12 cellular contexts compared by ENCODE assay signal in genomic region chr2:99572380-99572779, GRCh38.
DNase-seq lines count a peak whose midpoint lies in the region; ATAC-seq and TF ChIP-seq lines count a peak whose summit lies in the region.
"Had no signal": no experiment of that assay in that cellular context is flagged by ENCODE, and none has a peak within 500 bp of the region (broad histone marks: within the 10 kb centered on the region; RNA-seq: fewer than 3 reads in every experiment).

No MANE protein-coding gene starts in this region.

- ATAC-seq in HG02884 (IDR thresholded peaks at IDR 0.05; ENCODE audit: unreplicated experiment) (no peak), GM18517 (IDR thresholded peaks at IDR 0.05; ENCODE audit: unreplicated experiment) (no peak)
- ATAC-seq in naive thymus-derived CD4-positive, alpha-beta T cell: no peak
- ATAC-seq: natural killer cell, T-helper 17 cell had no signal

- TF ChIP-seq POLR2A in prostate gland (IDR thresholded peaks at IDR 0.05): no peak

- no peaks in the 10 kb centered on the region for H3K9me3 Mint-ChIP-seq in endodermal cell
- H3K9me3 Mint-ChIP-seq in naive thymus-derived CD4-positive, alpha-beta T cell: peaks cover 0 to under 1% (median 0%) of the 10 kb centered on the region in 11 donors
- H3K9me3 Mint-ChIP-seq: natural killer cell had no signal

- H3K27me3 ChIP-seq in HUES48 (ENCODE audit: control insufficient read depth, insufficient read depth, low read length) (no peaks in the 10 kb centered on the region), endodermal cell (ENCODE audit: control insufficient read depth, insufficient read depth, low read length, poor library complexity, severe bottlenecking) (no peaks in the 10 kb centered on the region), prostate gland (replicated peaks; ENCODE audit: insufficient read depth) (no peaks in the 10 kb centered on the region)
- no peaks in the 10 kb centered on the region for H3K27me3 ChIP-seq in naive thymus-derived CD4-positive, alpha-beta T cell (ENCODE audit: control insufficient read depth in 2 of 2, insufficient read depth in 2 of 2, low read length in 2 of 2)

- POLR2A ChIA-PET in naive thymus-derived CD4-positive, alpha-beta T cell (lab: Charles Lee): no interaction called here

- peak; percentile 64 for DNase-seq in NCI-H345 treated with DMSO at 0.1 percent for 48 hours (lab: John Stamatoyannopoulos, UW; ENCODE audit: unreplicated experiment)
- DNase-seq in endodermal cell: no peak
- peak; percentile 19 for DNase-seq in prostate gland (ENCODE audit: low spot score)
- no peak for DNase-seq in naive thymus-derived CD4-positive, alpha-beta T cell
- DNase-seq: activated CD8-positive, alpha-beta memory T cell treated with anti-CD3 and anti-CD28 coated beads for 24 hours; Caco-2; MM.1S; natural killer cell; T-helper 17 cell had no signal

- no peaks in the 10 kb centered on the region for H3K36me3 Mint-ChIP-seq in endodermal cell (ENCODE audit: low read depth)
- peaks cover 0 to 21% (median 3%) of the 10 kb centered on the region in 5 donors for H3K36me3 Mint-ChIP-seq in naive thymus-derived CD4-positive, alpha-beta T cell
- H3K36me3 Mint-ChIP-seq: natural killer cell had no signal

- peaks cover 2% of the 10 kb centered on the region for H3K27me3 Mint-ChIP-seq in endodermal cell (ENCODE audit: insufficient read depth)
- peaks cover 0 to 6% (median 0%) of the 10 kb centered on the region in 5 donors for H3K27me3 Mint-ChIP-seq in naive thymus-derived CD4-positive, alpha-beta T cell

- H3K27ac Mint-ChIP-seq in endodermal cell: no peak overlapping the region
- no peak overlapping the region for H3K27ac Mint-ChIP-seq in naive thymus-derived CD4-positive, alpha-beta T cell
- H3K27ac Mint-ChIP-seq: natural killer cell had no signal

- H3K4me3 ChIP-seq in HUES48 (ENCODE audit: low read depth, low read length) (no peak overlapping the region), endodermal cell (ENCODE audit: low read length) (no peak overlapping the region), prostate gland (no peak overlapping the region)
- no peak overlapping the region for H3K4me3 ChIP-seq in naive thymus-derived CD4-positive, alpha-beta T cell (ENCODE audit: low read length)

- no peak for TF ChIP-seq CTCF in endodermal cell (conservative IDR thresholded peaks at IDR 0.05)
- no peak for TF ChIP-seq CTCF in prostate gland (IDR thresholded peaks at IDR 0.05)

- no peaks in the 10 kb centered on the region for H3K9me3 ChIP-seq in HUES48 (ENCODE audit: control insufficient read depth, insufficient read depth, low read length)
- no peaks in the 10 kb centered on the region for H3K9me3 ChIP-seq in endodermal cell (ENCODE audit: control insufficient read depth, low read length)
- no peaks in the 10 kb centered on the region for H3K9me3 ChIP-seq in prostate gland
- no peaks in the 10 kb centered on the region for H3K9me3 ChIP-seq in naive thymus-derived CD4-positive, alpha-beta T cell (ENCODE audit: control insufficient read depth in 2 of 3, low read length in 3 of 3)
- H3K9me3 ChIP-seq: Caco-2 had no signal

- H3K4me1 Mint-ChIP-seq in endodermal cell: peaks cover 22% of the 10 kb centered on the region
- H3K4me1 Mint-ChIP-seq in naive thymus-derived CD4-positive, alpha-beta T cell: no peaks in the 10 kb centered on the region

- H3K9ac ChIP-seq in HUES48 (ENCODE audit: low read depth, low read length) (no peak overlapping the region), endodermal cell (ENCODE audit: extremely low read depth, low read length, poor library complexity, severe bottlenecking) (no peak overlapping the region)

- H3K36me3 ChIP-seq in HUES48 (ENCODE audit: control insufficient read depth, insufficient read depth, low read length) (no peaks in the 10 kb centered on the region), endodermal cell (ENCODE audit: control insufficient read depth, insufficient read depth, low read length) (no peaks in the 10 kb centered on the region), prostate gland (no peaks in the 10 kb centered on the region)
- H3K36me3 ChIP-seq in naive thymus-derived CD4-positive, alpha-beta T cell (ENCODE audit: control insufficient read depth in 2 of 3, insufficient read depth in 3 of 3, low read length in 3 of 3): peaks cover 0 to 11% (median 0%) of the 10 kb centered on the region in 3 experiments

- H3K27ac ChIP-seq in HUES48 (ENCODE audit: low read depth, low read length) (peak overlapping the region; percentile 25), endodermal cell (ENCODE audit: low read depth, low read length) (peak overlapping the region; percentile 69), prostate gland (no peak overlapping the region)
- no peak overlapping the region for H3K27ac ChIP-seq in naive thymus-derived CD4-positive, alpha-beta T cell (ENCODE audit: low read depth, low read length)

- intact Hi-C loops in prostate gland (cut with DNase I): loop anchor here (5.0 to 10.0 kb wide), 3 partner anchors 75 to 625 kb away; no protein-coding TSS in a partner anchor
- intact Hi-C loops in naive thymus-derived CD4-positive, alpha-beta T cell (cut with micrococcal nuclease): no loop called here

- CTCF ChIA-PET in naive thymus-derived CD4-positive, alpha-beta T cell (lab: Charles Lee): interaction anchor here (2.7 kb wide), 1 partner anchor 13 kb away, joined by 12 read pairs; no protein-coding TSS in a partner anchor

- no peak overlapping the region for H3K4me3 Mint-ChIP-seq in endodermal cell
- no peak overlapping the region for H3K4me3 Mint-ChIP-seq in naive thymus-derived CD4-positive, alpha-beta T cell
- H3K4me3 Mint-ChIP-seq: natural killer cell, T-helper 17 cell had no signal

- peaks cover 21% of the 10 kb centered on the region for H3K4me1 ChIP-seq in HUES48 (ENCODE audit: control insufficient read depth, insufficient read depth, low read length)
- no peaks in the 10 kb centered on the region for H3K4me1 ChIP-seq in endodermal cell (ENCODE audit: control insufficient read depth, insufficient read depth, low read length)
- peaks cover 12% of the 10 kb centered on the region for H3K4me1 ChIP-seq in prostate gland (replicated peaks)
- no peaks in the 10 kb centered on the region for H3K4me1 ChIP-seq in naive thymus-derived CD4-positive, alpha-beta T cell (ENCODE audit: control insufficient read depth in 2 of 2, insufficient read depth in 2 of 2, low read length in 2 of 2)
- H3K4me1 ChIP-seq: Caco-2 had no signal

- 39 to 46% methylated on average over 7 of the region's 7 CpGs for WGBS in endodermal cell (ENCODE audit: insufficient coverage in 1 of 2, insufficient read length in 1 of 2), 2 experiments
- WGBS in prostate gland: 9% methylated on average over 7 of the region's 7 CpGs

Comparison
In these comparisons a context has a peak if more than half of its experiments do, and no peak if none do; other contexts are left out.
1. H3K27ac ChIP-seq: peak in HUES48 (single experiment) and endodermal cell (single experiment); none in prostate gland (0 of 2) and naive thymus-derived CD4-positive, alpha-beta T cell (single experiment).
2. DNase-seq: peak in NCI-H345 treated with DMSO at 0.1 percent for 48 hours (single experiment) and prostate gland (single experiment); none in endodermal cell (single experiment) and naive thymus-derived CD4-positive, alpha-beta T cell (0 of 9).